17 cellular contexts compared by ENCODE assay signal in genomic region chr2:241821460-241822263, GRCh38. TPM values are rescaled to one million over a fixed set of nuclear protein-coding genes. Genes with fewer than 3 reads are reported as not detected.
A peak's percentile ranks its signal among the peaks of the same experiment; 100 is the strongest.
DNase-seq lines count a peak whose midpoint lies in the region; ATAC-seq, FAIRE-seq and TF ChIP-seq lines count a peak whose summit lies in the region.
"Had no signal": no experiment of that assay in that cellular context is flagged by ENCODE, and none has a peak within 500 bp of the region (broad histone marks: within the 10 kb centered on the region; RNA-seq: fewer than 3 reads in every experiment).

No MANE protein-coding gene starts in this region.

- no peak overlapping the region for H2BK15ac ChIP-seq in H9 (ENCODE audit: low read depth, low read length)
- no peak overlapping the region for H2BK15ac ChIP-seq in H1 (ENCODE audit: low read length)

- H3K9ac ChIP-seq in H9 (ENCODE audit: extremely low read depth, insufficient read length, low read length) (no peak overlapping the region), H1 (replicated peaks in 1 of 4; ENCODE audit: extremely low read depth in 1 of 4, low read depth in 3 of 4, low read length in 3 of 4) (no peak overlapping the region)

- no peak for FAIRE-seq in H1 (lab: Jason Lieb, UNC)

- CTCF ChIA-PET in H1 (lab: Charles Lee; ENCODE audit: partially characterized antibody): no interaction called here
- CTCF ChIA-PET in OCI-LY7 (lab: Charles Lee; ENCODE audit: unreplicated experiment): no interaction called here

- POLR2A ChIA-PET in H1 (lab: Charles Lee; ENCODE audit: partially characterized antibody): no interaction called here
- POLR2A ChIA-PET in OCI-LY7 (lab: Charles Lee): no interaction called here

- H3K79me2 ChIP-seq in H9 (ENCODE audit: insufficient read depth, low read length) (no peaks in the 10 kb centered on the region), H1 (ENCODE audit: control insufficient read depth in 1 of 2, insufficient read depth in 2 of 2, low read length in 2 of 2) (no peaks in the 10 kb centered on the region), OCI-LY7 (ENCODE audit: insufficient read depth, low read depth, low read length) (no peaks in the 10 kb centered on the region), hepatocyte (no peaks in the 10 kb centered on the region)

- H2AK5ac ChIP-seq in H9 (ENCODE audit: insufficient read length, low read length): no peak overlapping the region
- H2AK5ac ChIP-seq in H1 (ENCODE audit: low read depth, low read length): no peak overlapping the region

- TF ChIP-seq POLR2A in H1 (IDR thresholded peaks at IDR 0.05; ENCODE audit: control extremely low read depth in 1 of 2, low read depth in 2 of 2, low read length in 2 of 2): no peak

- H4K8ac ChIP-seq in H9 (replicated peaks; ENCODE audit: insufficient read length, low read depth, low read length): no peak overlapping the region
- no peak overlapping the region for H4K8ac ChIP-seq in H1 (ENCODE audit: extremely low read depth, insufficient read depth, low read length)

- H3K4me1 ChIP-seq in H9 (ENCODE audit: insufficient read depth, low read length): no peaks in the 10 kb centered on the region
- H3K4me1 ChIP-seq in H1 (replicated peaks in 1 of 4; ENCODE audit: control insufficient read depth in 3 of 4, insufficient read depth in 4 of 4, low read length in 3 of 4): peaks cover 0 to 9% (median 0%) of the 10 kb centered on the region in 4 experiments; a peak in 2 of 7 replicates
- H3K4me1 ChIP-seq in OCI-LY7 (ENCODE audit: insufficient read depth, low read length, poor library complexity, severe bottlenecking): no peaks in the 10 kb centered on the region
- no peaks in the 10 kb centered on the region for H3K4me1 ChIP-seq in hepatocyte (ENCODE audit: insufficient read depth)

- intact Hi-C loops in posterior vena cava (cut with DNase I) (no loop called here), OCI-LY7 (cut with micrococcal nuclease; ENCODE audit: unreplicated experiment) (no loop called here)

- no CpG with 5 or more reads among the region's 28 CpGs for WGBS in H9 (ENCODE audit: extremely low coverage, insufficient read length, low lambda C conversion rate)
- 91% methylated on average over 22 of the region's 28 CpGs; no CpG with 5 or more reads in 1 of the 2 experiments for WGBS in H1 (ENCODE audit: extremely low coverage in 1 of 2, insufficient coverage in 1 of 2, insufficient read length in 1 of 2, insufficient replicate concordance in 2 of 2, low coverage in 1 of 2, low lambda C conversion rate in 2 of 2, missing lambda C conversion rate in 1 of 2), 2 experiments
- WGBS in hepatocyte (ENCODE audit: low lambda C conversion rate, missing lambda C conversion rate): 91% methylated on average over 28 of the region's 28 CpGs

- H3K9me3 ChIP-seq in H9 (ENCODE audit: control insufficient read depth, low read depth, low read length) (no peaks in the 10 kb centered on the region), H1 (ENCODE audit: insufficient read depth in 2 of 2, low read depth in 1 of 2, low read length in 1 of 2) (peaks cover 1 to 5% of the 10 kb centered on the region in 2 experiments; a peak in 3 of 4 replicates), OCI-LY7 (ENCODE audit: low read length) (peaks cover 7% of the 10 kb centered on the region; the same call in 1 of the 2 replicates), hepatocyte (ENCODE audit: low read depth) (no peaks in the 10 kb centered on the region)

- no peak overlapping the region for H2BK20ac ChIP-seq in H9 (ENCODE audit: low read depth, low read length, poor library complexity, severe bottlenecking)
- no peak overlapping the region for H2BK20ac ChIP-seq in H1 (ENCODE audit: low read length)

- no peaks in the 10 kb centered on the region for H3K36me3 ChIP-seq in H1 (ENCODE audit: control insufficient read depth in 2 of 4, insufficient read depth in 4 of 4, low read length in 3 of 4)
- H3K36me3 ChIP-seq in OCI-LY7 (ENCODE audit: insufficient read depth, low read length): no peaks in the 10 kb centered on the region
- H3K36me3 ChIP-seq in hepatocyte (replicated peaks; ENCODE audit: insufficient read depth, low read depth): no peaks in the 10 kb centered on the region
- H3K36me3 ChIP-seq: brain microvascular endothelial cell had no signal

- H3K14ac ChIP-seq in H9 (ENCODE audit: insufficient read depth, low read length): no peak overlapping the region; the same call in 1 of the 2 replicates
- H3K14ac ChIP-seq in H1 (ENCODE audit: insufficient read length): no peak overlapping the region

- H3K36me3 Mint-ChIP-seq in H9 (ENCODE audit: insufficient read depth in 1 of 3, low read depth in 3 of 3): peaks cover 0 to 5% (median 4%) of the 10 kb centered on the region in 3 experiments; a peak in 5 of 7 replicates

- H3K4ac ChIP-seq in H9 (ENCODE audit: low read depth, low read length) (no peak overlapping the region), H1 (replicated peaks; ENCODE audit: insufficient read length, low read depth, low read length) (peak overlapping the region; percentile 51)

- TF ChIP-seq RAD21 in H1 (IDR thresholded peaks at IDR 0.05 in 1 of 2, conservative IDR thresholded peaks at IDR 0.05 in 1 of 2; ENCODE audit: low read depth in 2 of 2, low read length in 2 of 2): no peak

- no peak overlapping the region for H2BK12ac ChIP-seq in H9 (ENCODE audit: insufficient read length, low read depth, low read length)
- peak overlapping the region; percentile 27; the same call in 1 of the 2 replicates for H2BK12ac ChIP-seq in H1 (ENCODE audit: low read depth, low read length)

- H3K56ac ChIP-seq in H9 (ENCODE audit: insufficient read length, low read depth, low read length) (no peak overlapping the region), H1 (replicated peaks; ENCODE audit: insufficient read length, low read depth, low read length) (no peak overlapping the region)

- H2BK5ac ChIP-seq in H9 (ENCODE audit: insufficient read length, low read length) (no peak overlapping the region), H1 (ENCODE audit: low read depth, low read length) (no peak overlapping the region)

- H3K4me3 ChIP-seq in H1 (ENCODE audit: extremely low read depth in 1 of 4, insufficient read depth in 2 of 4, low read depth in 3 of 4, low read length in 4 of 4) (no peak overlapping the region), OCI-LY7 (ENCODE audit: low read depth, low read length, poor library complexity, severe bottlenecking) (no peak overlapping the region), hepatocyte (no peak overlapping the region)

- H2AFZ ChIP-seq in H9 (ENCODE audit: low read length) (no peak overlapping the region), H1 (ENCODE audit: low read length) (no peak overlapping the region; the same call in 1 of the 2 replicates), OCI-LY7 (ENCODE audit: low read length) (no peak overlapping the region), hepatocyte (no peak overlapping the region)

- H3K4me2 ChIP-seq in H9 (ENCODE audit: insufficient read depth, insufficient read length, low read length) (no peak overlapping the region), H1 (ENCODE audit: insufficient read depth in 1 of 2, low read depth in 2 of 2, low read length in 2 of 2) (peak overlapping the region in 1 of 2 experiments; percentile 26; a peak in 1 of 4 replicates), OCI-LY7 (ENCODE audit: low read length) (no peak overlapping the region), hepatocyte (no peak overlapping the region)

- no peak overlapping the region for H4K91ac ChIP-seq in H9 (ENCODE audit: insufficient read length, low read depth, low read length)
- peak overlapping the region; percentile 39 for H4K91ac ChIP-seq in H1 (replicated peaks; ENCODE audit: insufficient read length, low read length)

- H2BK120ac ChIP-seq in H9 (ENCODE audit: low read depth, low read length, poor library complexity, severe bottlenecking) (no peak overlapping the region), H1 (replicated peaks; ENCODE audit: low read depth, low read length) (no peak overlapping the region)

- no peak overlapping the region for H3K27ac Mint-ChIP-seq in H9

- H3K23ac ChIP-seq in H9 (ENCODE audit: insufficient read length, low read depth, low read length) (no peak overlapping the region), H1 (ENCODE audit: insufficient read length) (no peak overlapping the region)

- no peak overlapping the region for H4K5ac ChIP-seq in H9 (ENCODE audit: insufficient read length, low read depth, low read length)
- H4K5ac ChIP-seq in H1 (ENCODE audit: insufficient read length, low read depth, low read length): no peak overlapping the region

- peaks cover 28% of the 10 kb centered on the region for H3K27me3 Mint-ChIP-seq in H9 (ENCODE audit: low read depth)

- H3T11ph ChIP-seq in H9 (ENCODE audit: low read length): no peak overlapping the region

- TF ChIP-seq CTCF in H9 (conservative IDR thresholded peaks at IDR 0.05) (no peak), H1 (IDR thresholded peaks at IDR 0.05; ENCODE audit: control extremely low read depth in 1 of 3, insufficient read depth in 1 of 3, low read depth in 1 of 3, low read length in 3 of 3) (no peak), OCI-LY7 (conservative IDR thresholded peaks at IDR 0.05; ENCODE audit: low read length) (no peak), hepatocyte (IDR thresholded peaks at IDR 0.05; ENCODE audit: poor library complexity) (no peak)

- no TSS peak for BruUV-seq in OCI-LY7 (replicated peaks; lab: Mats Ljungman, UMichigan)

- H3K18ac ChIP-seq in H9 (ENCODE audit: insufficient read length, low read depth, low read length) (no peak overlapping the region), H1 (ENCODE audit: extremely low read depth, low read length) (no peak overlapping the region; the same call in 1 of the 2 replicates)

- H3K23me2 ChIP-seq in H9 (ENCODE audit: insufficient read length, low read depth, low read length, poor library complexity, severe bottlenecking) (no peaks in the 10 kb centered on the region), H1 (ENCODE audit: low read depth, low read length) (no peaks in the 10 kb centered on the region)

- H4K20me1 ChIP-seq in H9 (ENCODE audit: control insufficient read depth, insufficient read depth, insufficient read length) (no peaks in the 10 kb centered on the region), H1 (replicated peaks in 1 of 2; ENCODE audit: control insufficient read depth in 1 of 2, insufficient read depth in 2 of 2, low read length in 2 of 2) (no peaks in the 10 kb centered on the region), OCI-LY7 (ENCODE audit: insufficient read depth, low read length) (no peaks in the 10 kb centered on the region), hepatocyte (ENCODE audit: insufficient read depth, poor library complexity, severe bottlenecking) (no peaks in the 10 kb centered on the region)

- peaks cover 14 to 15% of the 10 kb centered on the region in 2 experiments for H3K9me3 Mint-ChIP-seq in H9

- H3K79me1 ChIP-seq in H9 (ENCODE audit: insufficient read depth, low read depth, low read length, poor library complexity, severe bottlenecking) (no peaks in the 10 kb centered on the region), H1 (ENCODE audit: low read depth, low read length) (no peaks in the 10 kb centered on the region)

- H3K4me3 Mint-ChIP-seq in H9: no peak overlapping the region
- H3K4me3 Mint-ChIP-seq: activated CD8-positive, alpha-beta T cell treated with anti-CD3 and anti-CD28 coated beads for 36 hours had no signal

- DNase-seq in GF-D8 (lab: John Stamatoyannopoulos, UW) (peak; percentile 2), H9 (peak; percentile 23), H1 (ENCODE audit: low read depth in 1 of 2, low spot score in 2 of 2) (no peak), posterior vena cava (ENCODE audit: low spot score) (peak; percentile 68), OCI-LY7 (ENCODE audit: low spot score) (no peak), hepatocyte (ENCODE audit: low spot score) (no peak)
- DNase-seq: activated CD8-positive, alpha-beta T cell treated with anti-CD3 and anti-CD28 coated beads for 36 hours; activated naive CD4-positive, alpha-beta T cell treated with Interleukin-2 at 50 U/mL for 16 hours; brain microvascular endothelial cell; DND-41; effector CD4-positive, alpha-beta T cell; naive B cell; NCI-H187; NCI-H510A had no signal

- H3K9me2 ChIP-seq in OCI-LY7 (ENCODE audit: insufficient read depth, low read length) (no peaks in the 10 kb centered on the region), hepatocyte (replicated peaks; ENCODE audit: insufficient read depth) (no peaks in the 10 kb centered on the region)

- no peak for ATAC-seq in GM21737 (IDR thresholded peaks at IDR 0.05; ENCODE audit: unreplicated experiment)
- ATAC-seq: activated CD8-positive, alpha-beta T cell treated with anti-CD3 and anti-CD28 coated beads for 36 hours had no signal

- H3K27ac ChIP-seq in H9 (ENCODE audit: insufficient read length, low read depth, low read length): no peak overlapping the region
- H3K27ac ChIP-seq in H1 (ENCODE audit: low read depth, low read length): no peak overlapping the region
- no peak overlapping the region for H3K27ac ChIP-seq in OCI-LY7 (ENCODE audit: low read depth, low read length, poor library complexity, severe bottlenecking)
- H3K27ac ChIP-seq in hepatocyte: no peak overlapping the region
- H3K27ac ChIP-seq: brain microvascular endothelial cell had no signal

- H3K27me3 ChIP-seq in H9 (ENCODE audit: insufficient read depth, low read length) (no peaks in the 10 kb centered on the region), H1 (replicated peaks in 1 of 4; ENCODE audit: control insufficient read depth in 3 of 4, extremely low read depth in 1 of 4, insufficient read depth in 3 of 4, low read length in 3 of 4) (no peaks in the 10 kb centered on the region), hepatocyte (no peaks in the 10 kb centered on the region)
- H3K27me3 ChIP-seq: brain microvascular endothelial cell had no signal

- H3K4me1 Mint-ChIP-seq in H9: peaks cover 6 to 24% of the 10 kb centered on the region in 2 experiments

- peak in 1 of 2 experiments; percentile 71; a peak in 1 of 3 replicates for TF ChIP-seq EP300 in H1 (IDR thresholded peaks at IDR 0.05; ENCODE audit: borderline replicate concordance in 1 of 2, low read depth in 2 of 2, low read length in 2 of 2)

RNA-seq across cellular contexts. Expression of gene NEU4, which starts 12.7 kb away (rescaled TPM):
- total RNA-seq in H9 (2021) (0.42 and 0.70 TPM in 2 replicates), posterior vena cava (under 1 TPM in 1 of 2 donors, not detected in 1; 0.38 TPM), OCI-LY7 (2022) (0.50 and 0.84 TPM in 2 replicates), hepatocyte (6.8 and 9.3 TPM in 2 replicates)
- total RNA-seq in H1 (2021; fragmentation: NEBNext Ultra II Directional; extraction: Animal tissue kit (Norgen Biotek cat#: 25700)): 0.50 and 0.82 TPM in 2 replicates
- polyA plus RNA-seq in H1 (2011; rRNA removed) (0.32 and 0.89 TPM in 2 replicates), hepatocyte (8.7 and 10.2 TPM in 2 replicates)
- polyA plus RNA-seq in H1 (2011; cell fraction: cytosol; rRNA removed): 0.45 TPM
- polyA plus RNA-seq in H1 (2011; cell fraction: nucleus; rRNA removed): 2.0 TPM
- 0.23 to 0.82 TPM (median 0.62 TPM) in 3 of 4 replicates, not detected in the other for polyA plus RNA-seq in H1 (2012, experiment 1 of 2)
- polyA plus RNA-seq in H1 (2012, experiment 2 of 2): 0.28 TPM
- 0.39 TPM for polyA plus RNA-seq in H1 (2013, experiment 1 of 2)
- polyA plus RNA-seq in H1 (2013, experiment 2 of 2): 0.07 TPM
- polyA minus RNA-seq in H1 (2011; rRNA and poly(A)+ RNA removed): not detected in 2 replicates
- not detected for polyA minus RNA-seq in H1 (2011; cell fraction: cytosol; rRNA and poly(A)+ RNA removed)
- polyA minus RNA-seq in H1 (2011; cell fraction: nucleus; rRNA and poly(A)+ RNA removed): 0.50 TPM
- total RNA-seq in OCI-LY7 (2014; rRNA removed; shearing (Covaris generic)): not detected in 2 replicates
- total RNA-seq: SK-MEL-5 had no signal

RNA-seq across cellular contexts. Expression of gene PDCD1, which starts 37.0 kb away (rescaled TPM):
- 1.4 and 1.6 TPM in 2 replicates for total RNA-seq in H9 (2021)
- 0.48 and 0.73 TPM in 2 replicates for total RNA-seq in H1 (2021; fragmentation: NEBNext Ultra II Directional; extraction: Animal tissue kit (Norgen Biotek cat#: 25700))
- polyA plus RNA-seq in H1 (2011; rRNA removed): 1.1 and 1.5 TPM in 2 replicates
- 1.1 TPM for polyA plus RNA-seq in H1 (2011; cell fraction: cytosol; rRNA removed)
- 1.8 TPM for polyA plus RNA-seq in H1 (2011; cell fraction: nucleus; rRNA removed)
- polyA plus RNA-seq in H1 (2012, experiment 1 of 2): 0.37 to 0.80 TPM (median 0.56 TPM) in 4 replicates
- 0.41 TPM for polyA plus RNA-seq in H1 (2012, experiment 2 of 2)
- polyA plus RNA-seq in H1 (2013, experiment 1 of 2): 1.5 TPM
- polyA plus RNA-seq in H1 (2013, experiment 2 of 2): 1.5 TPM
- 0.22 and 0.24 TPM in 2 replicates for polyA minus RNA-seq in H1 (2011; rRNA and poly(A)+ RNA removed)
- 2.5 TPM for polyA minus RNA-seq in H1 (2011; cell fraction: cytosol; rRNA and poly(A)+ RNA removed)
- polyA minus RNA-seq in H1 (2011; cell fraction: nucleus; rRNA and poly(A)+ RNA removed): 0.30 TPM
- total RNA-seq in posterior vena cava: under 1 TPM in 1 of 2 donors, not detected in 1; 0.38 TPM
- not detected in 2 replicates for total RNA-seq in OCI-LY7 (2014; rRNA removed; shearing (Covaris generic))
- total RNA-seq in OCI-LY7 (2022): not detected in 2 replicates
- total RNA-seq in hepatocyte: not detected in 2 replicates
- polyA plus RNA-seq in hepatocyte: 0.44 and 0.84 TPM in 2 replicates
- total RNA-seq: SK-MEL-5 had no signal

RNA-seq across cellular contexts. Expression of gene GAL3ST2, which starts 45.0 kb away (rescaled TPM):
- total RNA-seq in H9 (2021) (0.33 and 0.37 TPM in 2 replicates), posterior vena cava (not detected), OCI-LY7 (2022) (1.1 TPM in 2 replicates), hepatocyte (0.20 and 0.53 TPM in 2 replicates)
- not detected in 2 replicates for total RNA-seq in H1 (2021; fragmentation: NEBNext Ultra II Directional; extraction: Animal tissue kit (Norgen Biotek cat#: 25700))
- polyA plus RNA-seq in H1 (2011; rRNA removed) (0.14 TPM in 1 of 2 replicates, not detected in the other), hepatocyte (not detected in 2 replicates)
- 0.06 TPM for polyA plus RNA-seq in H1 (2011; cell fraction: cytosol; rRNA removed)
- 0.44 TPM for polyA plus RNA-seq in H1 (2011; cell fraction: nucleus; rRNA removed)
- polyA plus RNA-seq in H1 (2012, experiment 1 of 2): 0.15 to 0.21 TPM (median 0.17 TPM) in 3 of 4 replicates, not detected in the other
- polyA plus RNA-seq in H1 (2012, experiment 2 of 2): not detected
- polyA plus RNA-seq in H1 (2013, experiment 1 of 2): 0.12 TPM
- 0.09 TPM for polyA plus RNA-seq in H1 (2013, experiment 2 of 2)
- polyA minus RNA-seq in H1 (2011; rRNA and poly(A)+ RNA removed): 0.13 TPM in 1 of 2 replicates, not detected in the other
- not detected for polyA minus RNA-seq in H1 (2011; cell fraction: cytosol; rRNA and poly(A)+ RNA removed)
- polyA minus RNA-seq in H1 (2011; cell fraction: nucleus; rRNA and poly(A)+ RNA removed): 0.90 TPM
- not detected in 2 replicates for total RNA-seq in OCI-LY7 (2014; rRNA removed; shearing (Covaris generic))
- total RNA-seq: SK-MEL-5 had no signal

RNA-seq across cellular contexts. Expression of gene RTP5, which starts 47.9 kb away (rescaled TPM):
- total RNA-seq in H9 (2021): not detected in 2 replicates
- total RNA-seq in H1 (2021; fragmentation: NEBNext Ultra II Directional; extraction: Animal tissue kit (Norgen Biotek cat#: 25700)): not detected in 2 replicates
- polyA plus RNA-seq in H1 (2011; rRNA removed): 0.03 TPM in 1 of 2 replicates, not detected in the other
- not detected for polyA plus RNA-seq in H1 (2011; cell fraction: cytosol; rRNA removed)
- not detected for polyA plus RNA-seq in H1 (2011; cell fraction: nucleus; rRNA removed)
- polyA plus RNA-seq in H1 (2012, experiment 1 of 2): not detected in 4 replicates
- not detected for polyA plus RNA-seq in H1 (2012, experiment 2 of 2)
- polyA plus RNA-seq in H1 (2013, experiment 1 of 2): not detected
- polyA plus RNA-seq in H1 (2013, experiment 2 of 2): not detected
- polyA minus RNA-seq in H1 (2011; rRNA and poly(A)+ RNA removed): not detected in 2 replicates
- polyA minus RNA-seq in H1 (2011; cell fraction: cytosol; rRNA and poly(A)+ RNA removed): not detected
- not detected for polyA minus RNA-seq in H1 (2011; cell fraction: nucleus; rRNA and poly(A)+ RNA removed)
- under 1 TPM in 1 of 2 donors, not detected in 1; 0.10 TPM for total RNA-seq in posterior vena cava
- not detected in 2 replicates for total RNA-seq in OCI-LY7 (2014; rRNA removed; shearing (Covaris generic))
- not detected in 2 replicates for total RNA-seq in OCI-LY7 (2022)
- total RNA-seq in hepatocyte: not detected in 2 replicates
- polyA plus RNA-seq in hepatocyte: not detected in 2 replicates
- total RNA-seq: renal cortical epithelial cell, SK-MEL-5 had no signal

Comparison
In these comparisons a context has a peak if more than half of its experiments do, and no peak if none do; other contexts are left out.
1. DNase-seq: peak in GF-D8 (single experiment), H9 (single experiment) and posterior vena cava (single experiment); none in H1 (0 of 2), OCI-LY7 (single experiment) and hepatocyte (single experiment).